In the genomic region with DNA sequence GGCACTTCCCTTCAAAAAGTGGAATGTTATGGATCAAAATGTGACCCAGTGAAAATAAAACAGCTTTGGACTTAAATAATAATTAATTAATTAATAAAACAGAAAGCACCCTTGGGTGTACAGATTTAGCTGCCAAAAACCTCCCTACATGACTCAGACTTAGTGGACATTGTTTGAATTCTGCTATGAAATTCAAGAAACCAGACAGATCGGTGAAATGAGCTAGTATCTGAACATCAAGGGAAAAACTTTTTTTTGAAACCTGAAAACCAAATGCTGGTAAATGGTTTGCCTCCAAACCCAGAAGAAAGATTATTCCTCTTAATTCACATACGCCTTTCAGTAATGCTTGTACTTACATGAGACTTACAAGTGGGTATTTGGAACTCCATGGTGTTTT, we compare ENCODE assay signal across 1 cellular context.
TF ChIP-seq lines count a peak whose summit lies in the region.

No MANE protein-coding gene starts in this region.

TF ChIP-seq in K562, 482 proteins besides CTCF, POLR2A, EP300 and RAD21:
- TF ChIP-seq, protein P1, sequence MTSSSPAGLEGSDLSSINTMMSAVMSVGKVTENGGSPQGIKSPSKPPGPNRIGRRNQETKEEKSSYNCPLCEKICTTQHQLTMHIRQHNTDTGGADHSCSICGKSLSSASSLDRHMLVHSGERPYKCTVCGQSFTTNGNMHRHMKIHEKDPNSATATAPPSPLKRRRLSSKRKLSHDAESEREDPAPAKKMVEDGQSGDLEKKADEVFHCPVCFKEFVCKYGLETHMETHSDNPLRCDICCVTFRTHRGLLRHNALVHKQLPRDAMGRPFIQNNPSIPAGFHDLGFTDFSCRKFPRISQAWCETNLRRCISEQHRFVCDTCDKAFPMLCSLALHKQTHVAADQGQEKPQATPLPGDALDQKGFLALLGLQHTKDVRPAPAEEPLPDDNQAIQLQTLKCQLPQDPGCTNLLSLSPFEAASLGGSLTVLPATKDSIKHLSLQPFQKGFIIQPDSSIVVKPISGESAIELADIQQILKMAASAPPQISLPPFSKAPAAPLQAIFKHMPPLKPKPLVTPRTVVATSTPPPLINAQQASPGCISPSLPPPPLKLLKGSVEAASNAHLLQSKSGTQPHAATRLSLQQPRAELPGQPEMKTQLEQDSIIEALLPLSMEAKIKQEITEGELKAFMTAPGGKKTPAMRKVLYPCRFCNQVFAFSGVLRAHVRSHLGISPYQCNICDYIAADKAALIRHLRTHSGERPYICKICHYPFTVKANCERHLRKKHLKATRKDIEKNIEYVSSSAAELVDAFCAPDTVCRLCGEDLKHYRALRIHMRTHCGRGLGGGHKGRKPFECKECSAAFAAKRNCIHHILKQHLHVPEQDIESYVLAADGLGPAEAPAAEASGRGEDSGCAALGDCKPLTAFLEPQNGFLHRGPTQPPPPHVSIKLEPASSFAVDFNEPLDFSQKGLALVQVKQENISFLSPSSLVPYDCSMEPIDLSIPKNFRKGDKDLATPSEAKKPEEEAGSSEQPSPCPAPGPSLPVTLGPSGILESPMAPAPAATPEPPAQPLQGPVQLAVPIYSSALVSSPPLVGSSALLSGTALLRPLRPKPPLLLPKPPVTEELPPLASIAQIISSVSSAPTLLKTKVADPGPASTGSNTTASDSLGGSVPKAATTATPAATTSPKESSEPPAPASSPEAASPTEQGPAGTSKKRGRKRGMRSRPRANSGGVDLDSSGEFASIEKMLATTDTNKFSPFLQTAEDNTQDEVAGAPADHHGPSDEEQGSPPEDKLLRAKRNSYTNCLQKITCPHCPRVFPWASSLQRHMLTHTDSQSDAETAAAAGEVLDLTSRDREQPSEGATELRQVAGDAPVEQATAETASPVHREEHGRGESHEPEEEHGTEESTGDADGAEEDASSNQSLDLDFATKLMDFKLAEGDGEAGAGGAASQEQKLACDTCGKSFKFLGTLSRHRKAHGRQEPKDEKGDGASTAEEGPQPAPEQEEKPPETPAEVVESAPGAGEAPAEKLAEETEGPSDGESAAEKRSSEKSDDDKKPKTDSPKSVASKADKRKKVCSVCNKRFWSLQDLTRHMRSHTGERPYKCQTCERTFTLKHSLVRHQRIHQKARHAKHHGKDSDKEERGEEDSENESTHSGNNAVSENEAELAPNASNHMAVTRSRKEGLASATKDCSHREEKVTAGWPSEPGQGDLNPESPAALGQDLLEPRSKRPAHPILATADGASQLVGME (CRISPR knock-in tag; IDR thresholded peaks at IDR 0.05) = no peak
- no peak for TF ChIP-seq DMBX1 (CRISPR knock-in tag; IDR thresholded peaks at IDR 0.05; ENCODE audit: borderline replicate concordance)
- TF ChIP-seq ZNF668 (CRISPR knock-in tag; IDR thresholded peaks at IDR 0.05) = no peak
